16 cellular contexts compared by ENCODE assay signal in the genomic region with DNA sequence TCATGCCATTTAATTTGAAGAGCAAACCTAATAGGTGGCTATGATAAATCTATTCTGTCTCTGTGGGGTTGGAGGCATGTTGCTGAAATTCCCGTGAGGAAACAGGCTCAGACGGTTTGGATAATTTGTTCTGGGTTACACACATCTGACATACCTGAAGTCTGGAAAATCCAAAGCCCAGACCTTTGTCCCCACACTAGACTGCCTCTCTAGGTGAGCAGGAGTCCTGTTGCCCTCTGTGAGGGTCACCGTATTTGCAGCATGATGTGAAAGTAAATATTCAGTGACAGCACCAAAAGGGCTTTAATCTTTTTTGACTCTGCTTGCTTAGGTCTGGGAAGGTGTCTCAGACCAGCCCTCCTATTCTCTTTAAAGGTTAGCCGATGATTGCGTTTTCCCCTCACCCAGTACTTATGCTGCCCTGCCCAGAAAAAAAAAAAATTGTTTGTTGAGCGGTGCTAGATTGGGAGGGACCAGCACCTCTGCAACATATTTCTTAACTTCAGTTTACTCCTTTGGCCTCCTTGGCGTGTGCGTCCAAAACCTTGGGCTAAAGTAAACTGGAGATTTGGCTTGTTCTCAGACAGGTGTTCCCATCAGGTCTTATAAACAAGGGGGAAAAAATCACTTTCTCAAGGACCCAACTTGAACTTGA.
DNase-seq lines count a peak whose midpoint lies in the region; TF ChIP-seq lines count a peak whose summit lies in the region.
"Had no signal": no experiment of that assay in that cellular context is flagged by ENCODE, and none has a peak within 500 bp of the region (broad histone marks: within the 10 kb centered on the region; RNA-seq: fewer than 3 reads in every experiment).

No MANE protein-coding gene starts in this region.

- POLR2A ChIA-PET in HEK293 (lab: Yijun Ruan, JAX), result no interaction called here

- peaks cover 63% of the 10 kb centered on the region for H3K4me1 Mint-ChIP-seq in nephron progenitor cell

- H3K27me3 Mint-ChIP-seq in nephron progenitor cell (ENCODE audit: low read depth, poor library complexity), result peaks cover 4% of the 10 kb centered on the region
- H3K27me3 Mint-ChIP-seq: activated CD4-positive, alpha-beta T cell treated with anti-CD3 and anti-CD28 coated beads, Interleukin-2, amount 10 ng/mL, durations not matched to agents 7 days and 5 days; activated T-cell treated with anti-CD3 and anti-CD28 coated beads, Interleukin-2, amount 50 U/mL, for 24 hours had no signal

- no peaks in the 10 kb centered on the region for H3K27me3 ChIP-seq in H7 (ENCODE audit: control insufficient read depth, insufficient read depth, low read length)

- H3K36me3 ChIP-seq in HEK293 (ENCODE audit: control insufficient read depth in 2 of 2, insufficient read depth in 1 of 2, low read length in 2 of 2), result no peaks in the 10 kb centered on the region
- no peaks in the 10 kb centered on the region for H3K36me3 ChIP-seq in H7 (replicated peaks; ENCODE audit: control insufficient read depth, insufficient read depth, low read length)

- H3K4me1 ChIP-seq in HEK293 (ENCODE audit: control insufficient read depth, insufficient read depth, low read length), result peaks cover 48% of the 10 kb centered on the region

- H3K4me3 ChIP-seq in HEK293 (ENCODE audit: low read depth, low read length) (no peak overlapping the region), coronary artery (peak overlapping the region; percentile 23), H7 (ENCODE audit: insufficient read depth, low read depth, low read length) (no peak overlapping the region)
- H3K4me3 ChIP-seq: skin epidermis had no signal

- CTCF ChIA-PET in HEK293 (lab: Yijun Ruan, JAX), result interaction anchor here (0.7 to 1.7 kb wide), 2 partner anchors 139 to 268 kb away, joined by 3 read pairs; no protein-coding TSS in a partner anchor

- DNase-seq in coronary artery (ENCODE audit: low spot score) (no peak), nephron progenitor cell (no peak), H7 (no peak), NCI-H1436 treated with DMSO at 0.1 percent for 48 hours (lab: John Stamatoyannopoulos, UW) (no peak), C1 segment of cervical spinal cord (lab: John Stamatoyannopoulos, UW) (no peak)
- DNase-seq in stimulated activated CD4-positive, alpha-beta T cell treated with anti-CD3 and anti-CD28 coated beads, Interleukin-1b, Interleukin-23, amount 100 ng/mL, for 48 hours, result no peak
- DNase-seq: activated CD4-positive, alpha-beta T cell treated with anti-CD3 and anti-CD28 coated beads, Interleukin-2, amount 10 ng/mL, durations not matched to agents 7 days and 5 days; activated T-cell treated with anti-CD3 and anti-CD28 coated beads, Interleukin-2, amount 50 U/mL, for 24 hours; hippocampal formation; IMR-90; left cardiac atrium; NCI-H526; substantia nigra had no signal

- H3K9me3 ChIP-seq in HEK293 (ENCODE audit: control insufficient read depth, insufficient read depth, low read depth, low read length), result no peaks in the 10 kb centered on the region

- H3K27ac ChIP-seq in 22Rv1, result peak overlapping the region; percentile 27; the same call in 1 of the 2 replicates
- no peak overlapping the region for H3K27ac ChIP-seq in HEK293 (ENCODE audit: extremely low read depth, low read depth, low read length)
- peak overlapping the region in 1 of 2 donors; percentile 52 for H3K27ac ChIP-seq in coronary artery
- H3K27ac ChIP-seq: skin epidermis had no signal

- peak overlapping the region; percentile 78 for H3K27ac Mint-ChIP-seq in nephron progenitor cell
- H3K27ac Mint-ChIP-seq: activated CD4-positive, alpha-beta T cell treated with anti-CD3 and anti-CD28 coated beads, Interleukin-2, amount 10 ng/mL, durations not matched to agents 7 days and 5 days had no signal

- H3K4me3 Mint-ChIP-seq in nephron progenitor cell, result peak overlapping the region; percentile 15
- H3K4me3 Mint-ChIP-seq: activated CD4-positive, alpha-beta T cell treated with anti-CD3 and anti-CD28 coated beads, Interleukin-2, amount 10 ng/mL, durations not matched to agents 7 days and 5 days; activated T-cell treated with anti-CD3 and anti-CD28 coated beads, Interleukin-2, amount 50 U/mL, for 24 hours had no signal

- TF ChIP-seq CTCF in 22Rv1 (IDR thresholded peaks at IDR 0.05) (no peak), HEK293 (tag by site-specific recombination; IDR thresholded peaks at IDR 0.05) (no peak), coronary artery (IDR thresholded peaks at IDR 0.05) (no peak), nephron progenitor cell (IDR thresholded peaks at IDR 0.05) (no peak)

- H3K9me3 Mint-ChIP-seq in nephron progenitor cell, result peaks cover 10% of the 10 kb centered on the region

- H3K36me3 Mint-ChIP-seq in nephron progenitor cell (ENCODE audit: low read depth), result peaks cover 18% of the 10 kb centered on the region

TF ChIP-seq in HEK293, 187 proteins besides CTCF, POLR2A, EP300 and RAD21:
- TF ChIP-seq, protein P1, sequence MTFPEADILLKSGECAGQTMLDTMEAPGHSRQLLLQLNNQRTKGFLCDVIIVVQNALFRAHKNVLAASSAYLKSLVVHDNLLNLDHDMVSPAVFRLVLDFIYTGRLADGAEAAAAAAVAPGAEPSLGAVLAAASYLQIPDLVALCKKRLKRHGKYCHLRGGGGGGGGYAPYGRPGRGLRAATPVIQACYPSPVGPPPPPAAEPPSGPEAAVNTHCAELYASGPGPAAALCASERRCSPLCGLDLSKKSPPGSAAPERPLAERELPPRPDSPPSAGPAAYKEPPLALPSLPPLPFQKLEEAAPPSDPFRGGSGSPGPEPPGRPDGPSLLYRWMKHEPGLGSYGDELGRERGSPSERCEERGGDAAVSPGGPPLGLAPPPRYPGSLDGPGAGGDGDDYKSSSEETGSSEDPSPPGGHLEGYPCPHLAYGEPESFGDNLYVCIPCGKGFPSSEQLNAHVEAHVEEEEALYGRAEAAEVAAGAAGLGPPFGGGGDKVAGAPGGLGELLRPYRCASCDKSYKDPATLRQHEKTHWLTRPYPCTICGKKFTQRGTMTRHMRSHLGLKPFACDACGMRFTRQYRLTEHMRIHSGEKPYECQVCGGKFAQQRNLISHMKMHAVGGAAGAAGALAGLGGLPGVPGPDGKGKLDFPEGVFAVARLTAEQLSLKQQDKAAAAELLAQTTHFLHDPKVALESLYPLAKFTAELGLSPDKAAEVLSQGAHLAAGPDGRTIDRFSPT (tag by site-specific recombination; IDR thresholded peaks at IDR 0.05), result no peak
- TF ChIP-seq, protein P2, sequence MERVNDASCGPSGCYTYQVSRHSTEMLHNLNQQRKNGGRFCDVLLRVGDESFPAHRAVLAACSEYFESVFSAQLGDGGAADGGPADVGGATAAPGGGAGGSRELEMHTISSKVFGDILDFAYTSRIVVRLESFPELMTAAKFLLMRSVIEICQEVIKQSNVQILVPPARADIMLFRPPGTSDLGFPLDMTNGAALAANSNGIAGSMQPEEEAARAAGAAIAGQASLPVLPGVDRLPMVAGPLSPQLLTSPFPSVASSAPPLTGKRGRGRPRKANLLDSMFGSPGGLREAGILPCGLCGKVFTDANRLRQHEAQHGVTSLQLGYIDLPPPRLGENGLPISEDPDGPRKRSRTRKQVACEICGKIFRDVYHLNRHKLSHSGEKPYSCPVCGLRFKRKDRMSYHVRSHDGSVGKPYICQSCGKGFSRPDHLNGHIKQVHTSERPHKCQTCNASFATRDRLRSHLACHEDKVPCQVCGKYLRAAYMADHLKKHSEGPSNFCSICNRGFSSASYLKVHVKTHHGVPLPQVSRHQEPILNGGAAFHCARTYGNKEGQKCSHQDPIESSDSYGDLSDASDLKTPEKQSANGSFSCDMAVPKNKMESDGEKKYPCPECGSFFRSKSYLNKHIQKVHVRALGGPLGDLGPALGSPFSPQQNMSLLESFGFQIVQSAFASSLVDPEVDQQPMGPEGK (tag by site-specific recombination; IDR thresholded peaks at IDR 0.05), result no peak
- no peak for TF ChIP-seq YY1 (tag by site-specific recombination; IDR thresholded peaks at IDR 0.05)
- 0 out of 2 replicates have a peak, but pooled peaks have one; percentile 2 for TF ChIP-seq ZNF335 (tag by site-specific recombination; conservative IDR thresholded peaks at IDR 0.05)
- TF ChIP-seq KLF8 (tag by site-specific recombination; IDR thresholded peaks at IDR 0.05), result no peak
- TF ChIP-seq ZFHX2 (tag by site-specific recombination; conservative IDR thresholded peaks at IDR 0.05), result no peak
- TF ChIP-seq ZNF155 (tag by site-specific recombination; IDR thresholded peaks at IDR 0.05), result no peak
- no peak for TF ChIP-seq ZNF558 (tag by site-specific recombination; IDR thresholded peaks at IDR 0.05)
- no peak for TF ChIP-seq ZNF501 (tag by site-specific recombination; IDR thresholded peaks at IDR 0.05)
- TF ChIP-seq GLIS1 (tag by site-specific recombination; IDR thresholded peaks at IDR 0.05), result no peak
- TF ChIP-seq HOXD13 (CRISPR knock-in tag; IDR thresholded peaks at IDR 0.05; ENCODE audit: borderline replicate concordance), result no peak
- TF ChIP-seq SP7 (tag by site-specific recombination; IDR thresholded peaks at IDR 0.05), result 0 out of 2 replicates have a peak, but pooled peaks have one; percentile 15
- TF ChIP-seq KLF7 (tag by site-specific recombination; IDR thresholded peaks at IDR 0.05; ENCODE audit: borderline replicate concordance), result no peak
- TF ChIP-seq ZNF10 (tag by site-specific recombination; IDR thresholded peaks at IDR 0.05), result no peak
- no peak for TF ChIP-seq ZNF221 (tag by site-specific recombination; IDR thresholded peaks at IDR 0.05; ENCODE audit: borderline replicate concordance)
- TF ChIP-seq ZFP3 (tag by site-specific recombination; IDR thresholded peaks at IDR 0.05; ENCODE audit: low read depth), result no peak
